37 cellular contexts compared by ENCODE assay signal in genomic region chr6:641225-641985, GRCh38. TPM values are rescaled to one million over a fixed set of nuclear protein-coding genes. Genes with fewer than 3 reads are reported as not detected.
"Had no signal": no experiment of that assay in that cellular context is flagged by ENCODE, and none has a peak within 500 bp of the region (broad histone marks: within the 10 kb centered on the region; RNA-seq: fewer than 3 reads in every experiment).

No MANE protein-coding gene starts in this region.

- H3K9me3 ChIP-seq: ascending aorta, MG63, Peyer's patch, SJSA1, SK-N-SH had no signal

- H3K27ac ChIP-seq: ascending aorta, Peyer's patch, SJSA1, VCaP had no signal

- H3K4me1 ChIP-seq: ascending aorta, Peyer's patch, SJSA1 had no signal

- ATAC-seq: activated CD8-positive, alpha-beta memory T cell treated with anti-CD3 and anti-CD28 coated beads, Interleukin-2, amount 10 ng/mL, durations not matched to agents 7 days and 5 days; activated T-cell treated with anti-CD3 and anti-CD28 coated beads, Interleukin-2, amount 50 U/mL, for 72 hours; activated T-helper 17 cell treated with anti-CD3 and anti-CD28 coated beads, Interleukin-2, amount 50 U/mL, for 72 hours had no signal

- H3K4me3 Mint-ChIP-seq: activated CD4-positive, alpha-beta memory T cell treated with anti-CD3 and anti-CD28 coated beads, Interleukin-2, amount 10 ng/mL, durations not matched to agents 7 days and 5 days; activated CD8-positive, alpha-beta memory T cell treated with anti-CD3 and anti-CD28 coated beads, Interleukin-2, amount 10 ng/mL, durations not matched to agents 7 days and 5 days; activated naive CD4-positive, alpha-beta T cell treated with anti-CD3 and anti-CD28 coated beads, Interleukin-2, amount 50 U/mL, for 24 hours; activated naive CD8-positive, alpha-beta T cell treated with anti-CD3 and anti-CD28 coated beads, Interleukin-2, amount 10 ng/mL, durations not matched to agents 7 days and 5 days; activated T-cell treated with anti-CD3 and anti-CD28 coated beads, Interleukin-2, amount 50 U/mL, for 72 hours; activated T-helper 17 cell treated with anti-CD3 and anti-CD28 coated beads, Interleukin-2, amount 50 U/mL, for 72 hours; T-helper 1 cell treated with Interleukin-12 subunit alpha and Interleukin-12 subunit beta and Interleukin-4 antibody, amounts not matched to agents 30 μg/mL and 1 μg/mL, for 36 hours had no signal

- H3K4me2 ChIP-seq: SK-N-SH had no signal

- H3K27me3 ChIP-seq: ascending aorta, MG63, Peyer's patch, SJSA1 had no signal

- H3K9me3 Mint-ChIP-seq: activated CD4-positive, alpha-beta memory T cell treated with anti-CD3 and anti-CD28 coated beads, Interleukin-2, amount 10 ng/mL, durations not matched to agents 7 days and 5 days; activated naive CD4-positive, alpha-beta T cell treated with anti-CD3 and anti-CD28 coated beads, Interleukin-2, amount 50 U/mL, for 24 hours; activated T-cell treated with anti-CD3 and anti-CD28 coated beads, Interleukin-2, amount 50 U/mL, for 72 hours; activated T-helper 17 cell treated with anti-CD3 and anti-CD28 coated beads, Interleukin-2, amount 50 U/mL, for 72 hours; T-helper 1 cell treated with Interleukin-12 subunit alpha and Interleukin-12 subunit beta and Interleukin-4 antibody, amounts not matched to agents 30 μg/mL and 1 μg/mL, for 36 hours had no signal

- H3K9ac ChIP-seq: SK-N-SH had no signal

- H3K27ac Mint-ChIP-seq: activated CD4-positive, alpha-beta memory T cell treated with anti-CD3 and anti-CD28 coated beads, Interleukin-2, amount 10 ng/mL, durations not matched to agents 7 days and 5 days; activated CD8-positive, alpha-beta memory T cell treated with anti-CD3 and anti-CD28 coated beads, Interleukin-2, amount 10 ng/mL, durations not matched to agents 7 days and 5 days; activated naive CD4-positive, alpha-beta T cell treated with anti-CD3 and anti-CD28 coated beads, Interleukin-2, amount 50 U/mL, for 24 hours; activated naive CD8-positive, alpha-beta T cell treated with anti-CD3 and anti-CD28 coated beads, Interleukin-2, amount 10 ng/mL, durations not matched to agents 7 days and 5 days; activated T-cell treated with anti-CD3 and anti-CD28 coated beads, Interleukin-2, amount 50 U/mL, for 72 hours; activated T-helper 17 cell treated with anti-CD3 and anti-CD28 coated beads, Interleukin-2, amount 50 U/mL, for 72 hours; T-helper 1 cell treated with Interleukin-12 subunit alpha and Interleukin-12 subunit beta and Interleukin-4 antibody, amounts not matched to agents 30 μg/mL and 1 μg/mL, for 36 hours had no signal

- H3K36me3 ChIP-seq: MG63 had no signal

- H3K4me3 ChIP-seq: ascending aorta, MG63, Peyer's patch, SJSA1 had no signal

- DNase-seq: activated CD4-positive, alpha-beta memory T cell treated with anti-CD3 and anti-CD28 coated beads, Interleukin-2, amount 10 ng/mL, durations not matched to agents 7 days and 5 days; activated CD4-positive, alpha-beta T cell treated with anti-CD3 and anti-CD28 coated beads for 1 hour; activated CD4-positive, alpha-beta T cell treated with anti-CD3 and anti-CD28 coated beads for 48 hours; activated CD4-positive, CD25-positive, alpha-beta regulatory T cell; activated CD8-positive, alpha-beta memory T cell treated with anti-CD3 and anti-CD28 coated beads for 24 hours; activated CD8-positive, alpha-beta memory T cell treated with anti-CD3 and anti-CD28 coated beads, Interleukin-2, amount 10 ng/mL, durations not matched to agents 7 days and 5 days; activated gamma-delta T cell; activated naive CD4-positive, alpha-beta T cell treated with Interleukin-2 at 50 U/mL for 16 hours; activated naive CD8-positive, alpha-beta T cell treated with anti-CD3 and anti-CD28 coated beads, Interleukin-2, amount 10 ng/mL, durations not matched to agents 7 days and 5 days; activated T-cell treated with anti-CD3 and anti-CD28 coated beads, Interleukin-2, amount 50 U/mL, for 1 hour; activated T-cell treated with anti-CD3 and anti-CD28 coated beads, Interleukin-2, amount 50 U/mL, for 72 hours; amygdala; Kasumi-1; KG1; MG63; NCI-H1048; NCI-H1105 treated with DMSO at 0.1 percent for 48 hours; NCI-H1436; NCI-H1694; NCI-H1930; NCI-H2081 treated with DMSO at 0.1 percent for 48 hours; NCI-H226; NCI-H446 treated with DMSO at 0.1 percent for 48 hours; NCI-H524; NCI-H69; NCI-H82; Peyer's patch; RPMI8226; SHP77 treated with DMSO at 0.1 percent for 48 hours; SK-N-SH; T-helper 9 cell had no signal

- H3K27me3 Mint-ChIP-seq: activated CD4-positive, alpha-beta memory T cell treated with anti-CD3 and anti-CD28 coated beads, Interleukin-2, amount 10 ng/mL, durations not matched to agents 7 days and 5 days; activated CD8-positive, alpha-beta memory T cell treated with anti-CD3 and anti-CD28 coated beads, Interleukin-2, amount 10 ng/mL, durations not matched to agents 7 days and 5 days; activated naive CD4-positive, alpha-beta T cell treated with anti-CD3 and anti-CD28 coated beads, Interleukin-2, amount 50 U/mL, for 24 hours; activated naive CD8-positive, alpha-beta T cell treated with anti-CD3 and anti-CD28 coated beads, Interleukin-2, amount 10 ng/mL, durations not matched to agents 7 days and 5 days; activated T-helper 17 cell treated with anti-CD3 and anti-CD28 coated beads, Interleukin-2, amount 50 U/mL, for 72 hours had no signal

RNA-seq across cellular contexts. Expression of gene HUS1B, which starts 15.5 kb away (rescaled TPM):
- total RNA-seq: ascending aorta had no signal
